ENCODE assay signal across 6 cellular contexts in genomic region chr2:241922824-241923601, GRCh38. TPM values are rescaled to one million over a fixed set of nuclear protein-coding genes. Genes with fewer than 3 reads are reported as not detected.
"Had no signal": no experiment of that assay in that cellular context is flagged by ENCODE, and none has a peak within 500 bp of the region (broad histone marks: within the 10 kb centered on the region; RNA-seq: fewer than 3 reads in every experiment).

No MANE protein-coding gene starts in this region.

RNA-seq across cellular contexts. Expression of gene RTP5, which starts 53.5 kb away (rescaled TPM):
- total RNA-seq: LHCN-M2, MCF 10A, OCI-LY7, PC-3, SK-MEL-5 had no signal
- polyA plus RNA-seq: SK-N-SH had no signal
